ENCODE assay signal across 8 cellular contexts in genomic region chr6:25652007-25652515, GRCh38.
DNase-seq lines count a peak whose midpoint lies in the region; ATAC-seq lines count a peak whose summit lies in the region.

Gene SCGN, plus strand, starts transcription at chr6:25652215. Its CDS starts 189 bp downstream, at chr6:25652404.

- no peak for ATAC-seq in GM18868 (IDR thresholded peaks at IDR 0.05; ENCODE audit: unreplicated experiment)

- DNase-seq in COR-L47 (lab: John Stamatoyannopoulos, UW), result peak; percentile 68
- DNase-seq in KG1 (lab: John Stamatoyannopoulos, UW), result peak; percentile 40
- peak; percentile 23 for DNase-seq in activated CD4-positive, alpha-beta T cell treated with anti-CD3 and anti-CD28 coated beads, Interleukin-2, amount 50 U/mL, for 1 hour
- DNase-seq in epithelial cell of prostate (ENCODE audit: low read depth, low spot score), result peak; percentile 12
- peak; percentile 9 for DNase-seq in midbrain (lab: John Stamatoyannopoulos, UW)
- DNase-seq in stimulated activated naive CD4-positive, alpha-beta T cell treated with Interleukin-2 at 50 U/mL for 16 hours (lab: John Stamatoyannopoulos, UW), result no peak

- H3K9ac ChIP-seq in subcutaneous abdominal adipose tissue (ENCODE audit: low read length in 5 of 5), result no peak within 1 kb of the TSS

- peaks cover 0 to 6% (median 0%) of the 10 kb centered on the region in 5 donors for H3K27me3 ChIP-seq in subcutaneous abdominal adipose tissue (ENCODE audit: control insufficient read depth in 5 of 5, insufficient read depth in 4 of 5, low read length in 5 of 5)

- peaks cover 0 to 9% (median 8%) of the 10 kb centered on the region in 5 donors for H3K4me1 ChIP-seq in subcutaneous abdominal adipose tissue (ENCODE audit: control insufficient read depth in 5 of 5, insufficient read depth in 5 of 5, low read length in 5 of 5)

- H3K4me3 ChIP-seq in subcutaneous abdominal adipose tissue (ENCODE audit: low read depth in 1 of 5, low read length in 5 of 5), result peak within 1 kb of the TSS in 4 of 5 donors; percentile 21 to 54 (median 42)

- H3K36me3 ChIP-seq in subcutaneous abdominal adipose tissue (ENCODE audit: control insufficient read depth in 5 of 5, insufficient read depth in 5 of 5, low read length in 5 of 5), result no peaks in the 10 kb centered on the region

- no peaks in the 10 kb centered on the region for H3K9me3 ChIP-seq in subcutaneous abdominal adipose tissue (ENCODE audit: control insufficient read depth in 5 of 5, low read length in 5 of 5)

- no peak within 1 kb of the TSS for H3K27ac ChIP-seq in epithelial cell of prostate
- H3K27ac ChIP-seq in subcutaneous abdominal adipose tissue (ENCODE audit: low read depth, low read length), result no peak within 1 kb of the TSS
